In genomic region chr6:113562248-113562647, GRCh38 we compare ENCODE assay signal across 21 cellular contexts.
A peak's percentile ranks its signal among the peaks of the same experiment; 100 is the strongest.
DNase-seq lines count a peak whose midpoint lies in the region; ATAC-seq, FAIRE-seq and TF ChIP-seq lines count a peak whose summit lies in the region.
"Had no signal": no experiment of that assay in that cellular context is flagged by ENCODE, and none has a peak within 500 bp of the region (broad histone marks: within the 10 kb centered on the region; RNA-seq: fewer than 3 reads in every experiment).

No MANE protein-coding gene starts in this region.

- peaks cover 42% of the 10 kb centered on the region for H3K4me1 Mint-ChIP-seq in astrocyte (ENCODE audit: low read depth, unreplicated experiment)
- H3K4me1 Mint-ChIP-seq in stimulated activated naive B cell treated with anti-CD40 and anti-IgM and Interleukin-4, amounts not matched to agents 10 μg/mL and 1 μg/mL and 100 μg/mL, for 72 hours, result peaks cover 17 to 33% of the 10 kb centered on the region in 2 donors
- H3K4me1 Mint-ChIP-seq in Calu3 (ENCODE audit: low read depth, unreplicated experiment), result peaks cover 32% of the 10 kb centered on the region

- H3K4me2 ChIP-seq in astrocyte (ENCODE audit: low read length), result no peak overlapping the region
- H3K4me2 ChIP-seq: SK-N-SH had no signal

- H3K27ac Mint-ChIP-seq in astrocyte (ENCODE audit: unreplicated experiment) (no peak overlapping the region), Calu3 (ENCODE audit: unreplicated experiment) (no peak overlapping the region)
- no peak overlapping the region for H3K27ac Mint-ChIP-seq in stimulated activated naive B cell treated with anti-CD40 and anti-IgM and Interleukin-4, amounts not matched to agents 10 μg/mL and 1 μg/mL and 100 μg/mL, for 72 hours
- H3K27ac Mint-ChIP-seq: T-helper 2 cell treated with Interferon-gamma antibody and Interleukin-4, amounts not matched to agents 5 μg/mL and 100 μg/mL, for 36 hours had no signal

- H3K9me3 ChIP-seq in astrocyte (ENCODE audit: insufficient read depth, low read depth, low read length) (no peaks in the 10 kb centered on the region), mucosa of descending colon (no peaks in the 10 kb centered on the region), HAP-1 (no peaks in the 10 kb centered on the region)
- H3K9me3 ChIP-seq: SK-N-SH had no signal

- TF ChIP-seq CTCF in astrocyte (IDR thresholded peaks at IDR 0.05; ENCODE audit: insufficient read depth, low read depth, low read length) (no peak), Calu3 (IDR thresholded peaks at IDR 0.05; ENCODE audit: unreplicated experiment) (no peak), mucosa of descending colon (IDR thresholded peaks at IDR 0.05) (no peak)

- H3K27ac ChIP-seq in astrocyte (ENCODE audit: low read depth, low read length), result peak overlapping the region; percentile 90
- H3K27ac ChIP-seq: C4-2B had no signal

- H3K79me2 ChIP-seq in astrocyte (ENCODE audit: insufficient read depth, low read length), result no peaks in the 10 kb centered on the region

- no peaks in the 10 kb centered on the region for H3K27me3 Mint-ChIP-seq in astrocyte (ENCODE audit: low read depth, unreplicated experiment)
- H3K27me3 Mint-ChIP-seq in stimulated activated naive B cell treated with anti-CD40 and anti-IgM and Interleukin-4, amounts not matched to agents 10 μg/mL and 1 μg/mL and 100 μg/mL, for 72 hours, result peaks cover 0 to 5% of the 10 kb centered on the region in 2 donors
- no peaks in the 10 kb centered on the region for H3K27me3 Mint-ChIP-seq in Calu3 (ENCODE audit: unreplicated experiment)

- H3K36me3 ChIP-seq in astrocyte (ENCODE audit: insufficient read depth, low read length) (no peaks in the 10 kb centered on the region), mucosa of descending colon (ENCODE audit: low read depth) (no peaks in the 10 kb centered on the region), HAP-1 (replicated peaks) (no peaks in the 10 kb centered on the region)

- BruUV-seq in Calu3 (replicated peaks; lab: Mats Ljungman, UMichigan), result no TSS peak

- H2AFZ ChIP-seq in astrocyte (ENCODE audit: low read depth, low read length), result no peak overlapping the region

- DNase-seq in astrocyte (ENCODE audit: low read depth) (no peak), Calu3 (no peak), mucosa of descending colon (no peak), HAP-1 (ENCODE audit: low spot score in 2 of 2) (no peak)
- no peak for DNase-seq in stimulated activated naive B cell treated with anti-CD40 and anti-IgM and Interleukin-4, amounts not matched to agents 10 μg/mL and 1 μg/mL and 100 μg/mL, for 72 hours
- DNase-seq in activated CD4-positive, alpha-beta T cell treated with anti-CD3 and anti-CD28 coated beads for 4 hours, result no peak
- DNase-seq: AML-193, DND-41, NCI-H1417, NCI-H187, NCI-H226, NCI-H524, NCI-H82, SHP77 treated with DMSO at 0.1 percent for 48 hours, SK-N-SH had no signal

- no peak overlapping the region for H3K4me3 Mint-ChIP-seq in astrocyte (ENCODE audit: unreplicated experiment)
- H3K4me3 Mint-ChIP-seq in stimulated activated naive B cell treated with anti-CD40 and anti-IgM and Interleukin-4, amounts not matched to agents 10 μg/mL and 1 μg/mL and 100 μg/mL, for 72 hours, result no peak overlapping the region
- H3K4me3 Mint-ChIP-seq in Calu3 (ENCODE audit: low read depth, unreplicated experiment), result no peak overlapping the region
- H3K4me3 Mint-ChIP-seq: T-helper 2 cell treated with Interferon-gamma antibody and Interleukin-4, amounts not matched to agents 5 μg/mL and 100 μg/mL, for 36 hours had no signal

- in situ Hi-C loops in HAP-1 (cut with MboI; ENCODE audit: low sequenced_read_pairs), result no loop called here

- ATAC-seq in GM21390 (IDR thresholded peaks at IDR 0.05; ENCODE audit: unreplicated experiment), result peak; percentile 52
- ATAC-seq in HG02885 (IDR thresholded peaks at IDR 0.05; ENCODE audit: poor library complexity, unreplicated experiment), result peak; percentile 49
- peak; percentile 80 to 83 for ATAC-seq in stimulated activated naive B cell treated with anti-CD40 and anti-IgM and Interleukin-4, amounts not matched to agents 10 μg/mL and 1 μg/mL and 100 μg/mL, for 72 hours (replicated peaks)
- no peak for ATAC-seq in mucosa of descending colon
- ATAC-seq: K562 had no signal

- CTCF ChIA-PET in Calu3 (lab: Charles Lee), result interaction anchor here (0.5 kb wide), 1 partner anchor 150 kb away, joined by 3 read pairs; no protein-coding TSS in a partner anchor

- FAIRE-seq in astrocyte (lab: Jason Lieb, UNC), result no peak
- FAIRE-seq: H1, K562 had no signal

- no peak overlapping the region for H3K4me3 ChIP-seq in astrocyte (ENCODE audit: insufficient read depth, low read depth, low read length)
- no peak overlapping the region for H3K4me3 ChIP-seq in mucosa of descending colon
- H3K4me3 ChIP-seq in HAP-1, result no peak overlapping the region
- H3K4me3 ChIP-seq: K562 had no signal

- no peak overlapping the region for H3K9ac ChIP-seq in astrocyte (ENCODE audit: low read length)
- H3K9ac ChIP-seq: SK-N-SH had no signal

- H3K27me3 ChIP-seq in astrocyte (ENCODE audit: insufficient read depth, low read length), result no peaks in the 10 kb centered on the region
- H3K27me3 ChIP-seq in HAP-1 (ENCODE audit: low read depth), result no peaks in the 10 kb centered on the region

- H3K36me3 Mint-ChIP-seq in astrocyte (ENCODE audit: low read depth, unreplicated experiment) (no peaks in the 10 kb centered on the region), Calu3 (ENCODE audit: insufficient read depth, unreplicated experiment) (no peaks in the 10 kb centered on the region)
- H3K36me3 Mint-ChIP-seq in stimulated activated naive B cell treated with anti-CD40 and anti-IgM and Interleukin-4, amounts not matched to agents 10 μg/mL and 1 μg/mL and 100 μg/mL, for 72 hours, result no peaks in the 10 kb centered on the region

- H3K4me1 ChIP-seq in astrocyte (ENCODE audit: insufficient read depth, low read length) (peaks cover 49% of the 10 kb centered on the region), mucosa of descending colon (ENCODE audit: low read depth) (no peaks in the 10 kb centered on the region), HAP-1 (no peaks in the 10 kb centered on the region)

- H4K20me1 ChIP-seq in astrocyte (ENCODE audit: insufficient read depth, low read length), result no peaks in the 10 kb centered on the region

- no peaks in the 10 kb centered on the region for H3K9me3 Mint-ChIP-seq in astrocyte (ENCODE audit: unreplicated experiment)
- H3K9me3 Mint-ChIP-seq in stimulated activated naive B cell treated with anti-CD40 and anti-IgM and Interleukin-4, amounts not matched to agents 10 μg/mL and 1 μg/mL and 100 μg/mL, for 72 hours, result no peaks in the 10 kb centered on the region
- H3K9me3 Mint-ChIP-seq in Calu3 (ENCODE audit: low read depth, unreplicated experiment), result no peaks in the 10 kb centered on the region
- H3K9me3 Mint-ChIP-seq: T-helper 2 cell treated with Interferon-gamma antibody and Interleukin-4, amounts not matched to agents 5 μg/mL and 100 μg/mL, for 36 hours had no signal

- intact Hi-C loops in Calu3 (cut with micrococcal nuclease; ENCODE audit: unreplicated experiment) (loop anchor here (10.0 kb wide), 1 partner anchor 257 kb away; no protein-coding TSS in a partner anchor), mucosa of descending colon (cut with DNase I, micrococcal nuclease) (loop anchor here in 1 of 2 donors (10.0 kb wide), 1 partner anchor 293 kb away; the partner anchor contains the start of gene MARCKS)
